ENCODE assay signal across 1 cellular context in genomic region chr22:31346733-31347250, GRCh38.
TF ChIP-seq lines count a peak whose summit lies in the region.

No MANE protein-coding gene starts in this region.

TF ChIP-seq in HepG2, 621 proteins besides CTCF, POLR2A, EP300 and RAD21 (continued from another document and continues in another):
- TF ChIP-seq FIP1L1 (IDR thresholded peaks at IDR 0.05; ENCODE audit: borderline replicate concordance, insufficient read depth, low read depth, low read length): no peak
- no peak for TF ChIP-seq ZMYM3 (CRISPR knock-in tag; IDR thresholded peaks at IDR 0.05)
- TF ChIP-seq GLI4 (CRISPR knock-in tag; IDR thresholded peaks at IDR 0.05; ENCODE audit: borderline replicate concordance): peak; percentile 92; the same call in 1 of the 2 replicates
- no peak for TF ChIP-seq ZNF781 (CRISPR knock-in tag; IDR thresholded peaks at IDR 0.05; ENCODE audit: borderline replicate concordance, not compliant biosample characterization)
- TF ChIP-seq PHF5A (CRISPR knock-in tag; IDR thresholded peaks at IDR 0.05; ENCODE audit: low read depth, unreplicated experiment): no peak
- no peak; the same call in 1 of the 2 replicates for TF ChIP-seq ATF7-NPFF (CRISPR knock-in tag; IDR thresholded peaks at IDR 0.05; ENCODE audit: low read depth)
- TF ChIP-seq ZIK1 (CRISPR knock-in tag; IDR thresholded peaks at IDR 0.05; ENCODE audit: borderline replicate concordance, low read depth): peak; percentile 40; the same call in 1 of the 2 replicates
- TF ChIP-seq ZNF607 (CRISPR knock-in tag; IDR thresholded peaks at IDR 0.05; ENCODE audit: borderline replicate concordance): peak; percentile 76
- no peak for TF ChIP-seq CHD4 (IDR thresholded peaks at IDR 0.05; ENCODE audit: borderline replicate concordance, low read length)
- TF ChIP-seq ZNF451 (CRISPR knock-in tag; IDR thresholded peaks at IDR 0.05): 0 out of 2 replicates have a peak, but pooled peaks have one; percentile 26
- TF ChIP-seq CEBPB (IDR thresholded peaks at IDR 0.05; ENCODE audit: borderline replicate concordance, low read depth, low read length): no peak
- TF ChIP-seq ZNF709 (CRISPR knock-in tag; IDR thresholded peaks at IDR 0.05): no peak
- TF ChIP-seq GTF2F1 (IDR thresholded peaks at IDR 0.05; ENCODE audit: low read length): no peak
- peak; percentile 18; the same call in 1 of the 2 replicates for TF ChIP-seq ZSCAN12 (CRISPR knock-in tag; IDR thresholded peaks at IDR 0.05)
- no peak for TF ChIP-seq EEA1 (CRISPR knock-in tag; IDR thresholded peaks at IDR 0.05; ENCODE audit: borderline replicate concordance)
- no peak for TF ChIP-seq ZBTB38 (CRISPR knock-in tag; IDR thresholded peaks at IDR 0.05)
- no peak for TF ChIP-seq ZNF660 (CRISPR knock-in tag; IDR thresholded peaks at IDR 0.05; ENCODE audit: borderline replicate concordance, low read depth)
- 0 out of 2 replicates have a peak, but pooled peaks have one; percentile 4 for TF ChIP-seq ZNF362 (CRISPR knock-in tag; IDR thresholded peaks at IDR 0.05; ENCODE audit: borderline replicate concordance)
- TF ChIP-seq KLF12 (CRISPR knock-in tag; IDR thresholded peaks at IDR 0.05; ENCODE audit: borderline replicate concordance): no peak
- TF ChIP-seq ZNF276 (CRISPR knock-in tag; IDR thresholded peaks at IDR 0.05; ENCODE audit: low read depth): no peak
- TF ChIP-seq ZNF253 (CRISPR knock-in tag; IDR thresholded peaks at IDR 0.05; ENCODE audit: borderline replicate concordance): no peak
- TF ChIP-seq ZNF124 (CRISPR knock-in tag; IDR thresholded peaks at IDR 0.05): no peak; the same call in 1 of the 2 replicates
- peak; percentile 55 for TF ChIP-seq ZNF574 (CRISPR knock-in tag; IDR thresholded peaks at IDR 0.05)
- peak; percentile 20; the same call in 1 of the 2 replicates for TF ChIP-seq ZBTB14 (CRISPR knock-in tag; IDR thresholded peaks at IDR 0.05)
- TF ChIP-seq ZNF350 (CRISPR knock-in tag; IDR thresholded peaks at IDR 0.05; ENCODE audit: borderline replicate concordance, low read depth): peak; percentile 69; the same call in 1 of the 2 replicates
- no peak for TF ChIP-seq ZNF264 (CRISPR knock-in tag; IDR thresholded peaks at IDR 0.05)
- no peak; the same call in 1 of the 2 replicates for TF ChIP-seq ZNF768 (CRISPR knock-in tag; IDR thresholded peaks at IDR 0.05)
- TF ChIP-seq FOXM1 (CRISPR knock-in tag; IDR thresholded peaks at IDR 0.05): no peak
- no peak for TF ChIP-seq GRHL1 (CRISPR knock-in tag; conservative IDR thresholded peaks at IDR 0.05)
- TF ChIP-seq ZFAT (CRISPR knock-in tag; conservative IDR thresholded peaks at IDR 0.05): no peak
- no peak for TF ChIP-seq SCMH1 (CRISPR knock-in tag; IDR thresholded peaks at IDR 0.05; ENCODE audit: borderline replicate concordance)
- TF ChIP-seq ZNF17 (CRISPR knock-in tag; IDR thresholded peaks at IDR 0.05): no peak
- no peak for TF ChIP-seq ZNF780A (CRISPR knock-in tag; IDR thresholded peaks at IDR 0.05)
- 0 out of 2 replicates have a peak, but pooled peaks have one; percentile 58 for TF ChIP-seq CCDC6 (CRISPR knock-in tag; IDR thresholded peaks at IDR 0.05)
- TF ChIP-seq RCOR2 (CRISPR knock-in tag; IDR thresholded peaks at IDR 0.05): no peak
- TF ChIP-seq CCAR2 (optimal IDR thresholded peaks at IDR 0.05; ENCODE audit: low read depth, low read length): no peak
- TF ChIP-seq ZNF207 (IDR thresholded peaks at IDR 0.05; ENCODE audit: borderline replicate concordance): no peak
- TF ChIP-seq NFKBIZ (CRISPR knock-in tag; IDR thresholded peaks at IDR 0.05): 0 out of 2 replicates have a peak, but pooled peaks have one; percentile 4
- no peak for TF ChIP-seq RELA (CRISPR knock-in tag; IDR thresholded peaks at IDR 0.05)
- peak; percentile 96 for TF ChIP-seq ZBTB10 (CRISPR knock-in tag; IDR thresholded peaks at IDR 0.05; ENCODE audit: borderline replicate concordance)
- no peak for TF ChIP-seq TRIM24 (CRISPR knock-in tag; IDR thresholded peaks at IDR 0.05)
- TF ChIP-seq ZNF10 (CRISPR knock-in tag; IDR thresholded peaks at IDR 0.05; ENCODE audit: borderline replicate concordance, low read depth): no peak
- no peak for TF ChIP-seq DMTF1 (CRISPR knock-in tag; IDR thresholded peaks at IDR 0.05)
- TF ChIP-seq PRDM15 (CRISPR knock-in tag; IDR thresholded peaks at IDR 0.05): 0 out of 2 replicates have a peak, but pooled peaks have one; percentile 28
- no peak for TF ChIP-seq TAF15 (IDR thresholded peaks at IDR 0.05; ENCODE audit: low read depth, low read length, poor library complexity, severe bottlenecking)
- TF ChIP-seq ZNF761 (CRISPR knock-in tag; conservative IDR thresholded peaks at IDR 0.05): peak; percentile 70; the same call in 1 of the 2 replicates
